ENCODE assay signal across 14 cellular contexts in the genomic region with DNA sequence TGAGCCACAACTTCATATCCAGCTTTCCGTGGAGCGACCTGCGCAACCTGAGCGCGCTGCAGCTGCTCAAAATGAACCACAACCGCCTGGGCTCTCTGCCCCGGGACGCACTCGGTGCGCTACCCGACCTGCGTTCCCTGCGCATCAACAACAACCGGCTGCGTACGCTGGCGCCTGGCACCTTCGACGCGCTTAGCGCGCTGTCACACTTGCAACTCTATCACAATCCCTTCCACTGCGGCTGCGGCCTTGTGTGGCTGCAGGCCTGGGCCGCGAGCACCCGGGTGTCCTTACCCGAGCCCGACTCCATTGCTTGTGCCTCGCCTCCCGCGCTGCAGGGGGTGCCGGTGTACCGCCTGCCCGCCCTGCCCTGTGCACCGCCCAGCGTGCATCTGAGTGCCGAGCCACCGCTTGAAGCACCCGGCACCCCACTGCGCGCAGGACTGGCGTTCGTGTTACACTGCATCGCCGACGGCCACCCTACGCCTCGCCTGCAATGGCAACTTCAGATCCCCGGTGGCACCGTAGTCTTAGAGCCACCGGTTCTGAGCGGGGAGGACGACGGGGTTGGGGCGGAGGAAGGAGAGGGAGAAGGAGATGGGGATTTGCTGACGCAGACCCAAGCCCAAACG. TPM values are rescaled to one million over a fixed set of nuclear protein-coding genes. Genes with fewer than 3 reads are reported as not detected.
A peak's percentile ranks its signal among the peaks of the same experiment; 100 is the strongest.
DNase-seq lines count a peak whose midpoint lies in the region; ATAC-seq, FAIRE-seq and TF ChIP-seq lines count a peak whose summit lies in the region.
"Had no signal": no experiment of that assay in that cellular context is flagged by ENCODE, and none has a peak within 500 bp of the region (broad histone marks: within the 10 kb centered on the region; RNA-seq: fewer than 3 reads in every experiment).

No MANE protein-coding gene starts in this region.

- TF ChIP-seq CTCF in GM12865 (IDR thresholded peaks at IDR 0.05; ENCODE audit: insufficient read depth, low read depth, low read length, missing control alignments): peak; percentile 24
- TF ChIP-seq CTCF in astrocyte (IDR thresholded peaks at IDR 0.05; ENCODE audit: insufficient read depth, low read depth, low read length): no peak
- TF ChIP-seq CTCF in nephron progenitor cell (IDR thresholded peaks at IDR 0.05): no peak
- no peak for TF ChIP-seq CTCF in testis (IDR thresholded peaks at IDR 0.05)

- WGBS in testis, 2 donors: 19 to 32% methylated on average over 37 to 57 of the region's 58 CpGs

- no peaks in the 10 kb centered on the region for H4K20me1 ChIP-seq in astrocyte (ENCODE audit: insufficient read depth, low read length)

- peaks cover 2% of the 10 kb centered on the region for H3K4me1 Mint-ChIP-seq in astrocyte (ENCODE audit: low read depth, unreplicated experiment)
- peaks cover 75% of the 10 kb centered on the region for H3K4me1 Mint-ChIP-seq in nephron progenitor cell

- no peak overlapping the region for H3K4me3 ChIP-seq in GM12865 (ENCODE audit: low read depth, low read length)
- peak overlapping the region; percentile 41 for H3K4me3 ChIP-seq in HUES6 (ENCODE audit: low read depth, low read length)
- no peak overlapping the region for H3K4me3 ChIP-seq in astrocyte (ENCODE audit: insufficient read depth, low read depth, low read length)
- H3K4me3 ChIP-seq in testis: peak overlapping the region in 1 of 2 donors; percentile 13
- H3K4me3 ChIP-seq: gastrocnemius medialis had no signal

- intact Hi-C loops in testis (cut with DNase I; ENCODE audit: low total_unique reads): loop anchor here (10.0 kb wide), 1 partner anchor 148 kb away; no protein-coding TSS in a partner anchor

- no peaks in the 10 kb centered on the region for H3K36me3 ChIP-seq in HUES6 (ENCODE audit: control insufficient read depth, insufficient read depth, low read length)
- H3K36me3 ChIP-seq in astrocyte (ENCODE audit: insufficient read depth, low read length): no peaks in the 10 kb centered on the region
- no peaks in the 10 kb centered on the region for H3K36me3 ChIP-seq in testis (ENCODE audit: low read depth, missing control alignments)
- H3K36me3 ChIP-seq: gastrocnemius medialis had no signal

- H3K9ac ChIP-seq in HUES6 (ENCODE audit: low read length) (no peak overlapping the region), astrocyte (ENCODE audit: low read length) (no peak overlapping the region)

- H3K27ac Mint-ChIP-seq in astrocyte (ENCODE audit: unreplicated experiment) (no peak overlapping the region), nephron progenitor cell (no peak overlapping the region)
- H3K27ac Mint-ChIP-seq: CD4-positive, CD25-positive, alpha-beta regulatory T cell had no signal

- H3K27me3 Mint-ChIP-seq in astrocyte (ENCODE audit: low read depth, unreplicated experiment) (peaks cover 70% of the 10 kb centered on the region), nephron progenitor cell (ENCODE audit: low read depth, poor library complexity) (peaks cover 79% of the 10 kb centered on the region)

- no peak for DNase-seq in GM12865 (ENCODE audit: low read depth)
- no peak for DNase-seq in astrocyte (ENCODE audit: low read depth)
- DNase-seq in nephron progenitor cell: peak; percentile 23
- DNase-seq in activated effector memory CD4-positive, alpha-beta T cell treated with anti-CD3 and anti-CD28 coated beads, Interleukin-2, amount 50 U/mL, for 16 hours: no peak
- DNase-seq in caudate nucleus (lab: John Stamatoyannopoulos, UW): no peak
- no peak for DNase-seq in testis
- DNase-seq: gastrocnemius medialis, NCI-H2107 had no signal

- H3K4me3 Mint-ChIP-seq in astrocyte (ENCODE audit: unreplicated experiment): no peak overlapping the region
- no peak overlapping the region for H3K4me3 Mint-ChIP-seq in nephron progenitor cell

- H3K9me3 Mint-ChIP-seq in astrocyte (ENCODE audit: unreplicated experiment): peaks cover 34% of the 10 kb centered on the region
- peaks cover 18% of the 10 kb centered on the region for H3K9me3 Mint-ChIP-seq in nephron progenitor cell

- no peak for TF ChIP-seq POLR2A in testis (IDR thresholded peaks at IDR 0.05)

- ATAC-seq in HG03378 (IDR thresholded peaks at IDR 0.05; ENCODE audit: unreplicated experiment): no peak
- ATAC-seq: gastrocnemius medialis, sciatic nerve had no signal

- H3K9me3 ChIP-seq in HUES6 (ENCODE audit: control insufficient read depth, insufficient read depth, low read depth, low read length) (peaks cover 6% of the 10 kb centered on the region; the same call in 1 of the 2 replicates), astrocyte (ENCODE audit: insufficient read depth, low read depth, low read length) (peaks cover 18% of the 10 kb centered on the region), testis (no peaks in the 10 kb centered on the region)
- H3K9me3 ChIP-seq: gastrocnemius medialis had no signal

- H3K79me2 ChIP-seq in astrocyte (ENCODE audit: insufficient read depth, low read length): no peaks in the 10 kb centered on the region

- peak overlapping the region; percentile 10 for H3K4me2 ChIP-seq in astrocyte (ENCODE audit: low read length)

- peak overlapping the region; percentile 18 for H2AFZ ChIP-seq in astrocyte (ENCODE audit: low read depth, low read length)

- FAIRE-seq in astrocyte (lab: Jason Lieb, UNC): no peak
- FAIRE-seq: keratinocyte had no signal

- H3K27ac ChIP-seq in HUES6 (ENCODE audit: low read depth, low read length) (no peak overlapping the region), astrocyte (ENCODE audit: low read depth, low read length) (no peak overlapping the region), caudate nucleus (ENCODE audit: low read depth, low read length) (no peak overlapping the region), testis (no peak overlapping the region)

- H3K27me3 ChIP-seq in HUES6 (ENCODE audit: control insufficient read depth, insufficient read depth, low read length): peaks cover 97% of the 10 kb centered on the region
- peaks cover 64% of the 10 kb centered on the region for H3K27me3 ChIP-seq in astrocyte (ENCODE audit: insufficient read depth, low read length)
- H3K27me3 ChIP-seq in testis: no peaks in the 10 kb centered on the region

- H3K36me3 Mint-ChIP-seq in astrocyte (ENCODE audit: low read depth, unreplicated experiment) (no peaks in the 10 kb centered on the region), nephron progenitor cell (ENCODE audit: low read depth) (peaks cover 5% of the 10 kb centered on the region)
- H3K36me3 Mint-ChIP-seq: CD4-positive, CD25-positive, alpha-beta regulatory T cell had no signal

- H3K4me1 ChIP-seq in HUES6 (ENCODE audit: control insufficient read depth, insufficient read depth, low read length): peaks cover 61% of the 10 kb centered on the region
- peaks cover 34% of the 10 kb centered on the region for H3K4me1 ChIP-seq in astrocyte (ENCODE audit: insufficient read depth, low read length)
- H3K4me1 ChIP-seq in testis: peaks cover 28% of the 10 kb centered on the region

RNA-seq across cellular contexts. Expression of a gene that starts 2.8 kb away (rescaled TPM):
- total RNA-seq in astrocyte (0.14 and 0.19 TPM in 2 replicates), testis (10 to 100 TPM; 12.8 to 17.7 TPM)
- 26.1 TPM for polyA plus RNA-seq in testis (ENCODE audit: insufficient read depth, low read depth, low replicate concordance)
- total RNA-seq: CD4-positive, CD25-positive, alpha-beta regulatory T cell had no signal
- polyA plus RNA-seq: CD4-positive, CD25-positive, alpha-beta regulatory T cell; keratinocyte had no signal

RNA-seq across cellular contexts. Expression of a gene that starts 40.3 kb away (rescaled TPM):
- total RNA-seq in astrocyte (1.6 and 3.6 TPM in 2 replicates), testis (10 to 100 TPM; 24.0 to 39.5 TPM)
- 73.7 TPM for polyA plus RNA-seq in testis (ENCODE audit: insufficient read depth, low read depth, low replicate concordance)
- total RNA-seq: CD4-positive, CD25-positive, alpha-beta regulatory T cell; M059J had no signal
- polyA plus RNA-seq: CD4-positive, CD25-positive, alpha-beta regulatory T cell; keratinocyte had no signal

RNA-seq across cellular contexts. Expression of a gene that starts 50.8 kb away (rescaled TPM):
- 0.30 and 0.31 TPM in 2 replicates for total RNA-seq in astrocyte
- 10 to 100 TPM; 32.4 to 42.4 TPM for total RNA-seq in testis
- polyA plus RNA-seq in testis (ENCODE audit: insufficient read depth, low read depth, low replicate concordance): 24.6 TPM
- total RNA-seq: M059J had no signal
- polyA plus RNA-seq: CD4-positive, CD25-positive, alpha-beta regulatory T cell; keratinocyte had no signal

Comparison
In these comparisons a context has a peak if more than half of its experiments do, and no peak if none do; other contexts are left out.
1. RNA of a gene that starts 2.8 kb away (total RNA-seq): 12.8 to 17.7 TPM in testis; 0.14 to 0.19 TPM in astrocyte; every median in the first group is over 10 times any median in the second.
2. RNA of a gene that starts 50.8 kb away (total RNA-seq): 32.4 to 42.4 TPM in testis; 0.30 to 0.31 TPM in astrocyte; every median in the first group is over 10 times any median in the second.